Comparison of ENCODE assay signal across 20 cellular contexts in genomic region chr18:27226556-27227075, GRCh38. TPM values are rescaled to one million over a fixed set of nuclear protein-coding genes. Genes with fewer than 3 reads are reported as not detected.
"Had no signal": no experiment of that assay in that cellular context is flagged by ENCODE, and none has a peak within 500 bp of the region (broad histone marks: within the 10 kb centered on the region; RNA-seq: fewer than 3 reads in every experiment).

No MANE protein-coding gene starts in this region.

- H3K36me3 ChIP-seq: cardiac muscle cell, colonic mucosa, esophagus muscularis mucosa, left ventricle myocardium inferior, ovary, upper lobe of right lung had no signal

- H3K4me1 Mint-ChIP-seq: activated B cell treated with CpG ODN at 0.5 μM for 24 hours; activated naive CD8-positive, alpha-beta T cell treated with anti-CD3 and anti-CD28 coated beads, Interleukin-2, amount 50 U/mL, for 24 hours; memory B cell; stimulated activated naive CD8-positive, alpha-beta T cell treated with anti-CD3 and anti-CD28 coated beads, Interleukin-15, amount 100 ng/mL, for 72 hours; T-helper 17 cell had no signal

- H3K4me3 Mint-ChIP-seq: activated B cell treated with CpG ODN at 0.5 μM for 24 hours; activated naive CD8-positive, alpha-beta T cell treated with anti-CD3 and anti-CD28 coated beads, Interleukin-2, amount 50 U/mL, for 24 hours; memory B cell; nephron progenitor cell; stimulated activated naive CD8-positive, alpha-beta T cell treated with anti-CD3 and anti-CD28 coated beads, Interleukin-15, amount 100 ng/mL, for 72 hours; T-helper 17 cell had no signal

- H3K9me3 Mint-ChIP-seq: activated B cell treated with CpG ODN at 0.5 μM for 24 hours, nephron progenitor cell had no signal

- H3K27me3 ChIP-seq: cardiac muscle cell, colonic mucosa, esophagus muscularis mucosa, hepatocyte, ovary, upper lobe of right lung had no signal

- H3K27ac Mint-ChIP-seq: activated B cell treated with CpG ODN at 0.5 μM for 24 hours; activated naive CD8-positive, alpha-beta T cell treated with anti-CD3 and anti-CD28 coated beads, Interleukin-2, amount 50 U/mL, for 24 hours; memory B cell; nephron progenitor cell; stimulated activated naive CD8-positive, alpha-beta T cell treated with anti-CD3 and anti-CD28 coated beads, Interleukin-15, amount 100 ng/mL, for 72 hours; T-helper 17 cell had no signal

- H3K36me3 Mint-ChIP-seq: memory B cell had no signal

- H3K4me3 ChIP-seq: cardiac muscle cell, colonic mucosa, esophagus muscularis mucosa, hepatocyte, left ventricle myocardium inferior, ovary, upper lobe of right lung had no signal

- H3K4me2 ChIP-seq: hepatocyte had no signal

- H3K9me3 ChIP-seq: colonic mucosa, esophagus muscularis mucosa, left ventricle myocardium inferior, ovary, upper lobe of right lung had no signal

- H3K79me2 ChIP-seq: hepatocyte had no signal

- H2AFZ ChIP-seq: hepatocyte had no signal

- H3K27me3 Mint-ChIP-seq: activated B cell treated with CpG ODN at 0.5 μM for 24 hours; activated naive CD8-positive, alpha-beta T cell treated with anti-CD3 and anti-CD28 coated beads, Interleukin-2, amount 50 U/mL, for 24 hours; memory B cell; stimulated activated naive CD8-positive, alpha-beta T cell treated with anti-CD3 and anti-CD28 coated beads, Interleukin-15, amount 100 ng/mL, for 72 hours; T-helper 17 cell had no signal

- DNase-seq: activated B cell treated with CpG ODN at 0.5 μM for 24 hours; activated CD4-positive, alpha-beta T cell treated with anti-CD3 and anti-CD28 coated beads for 48 hours; activated CD8-positive, alpha-beta memory T cell treated with anti-CD3 and anti-CD28 coated beads, Interleukin-2, amount 50 U/mL, for 48 hours; activated naive CD4-positive, alpha-beta T cell treated with Interleukin-2 at 50 U/mL for 16 hours; activated naive CD8-positive, alpha-beta T cell treated with anti-CD3 and anti-CD28 coated beads, Interleukin-2, amount 50 U/mL, for 24 hours; aorta; colonic mucosa; left ventricle myocardium inferior; nephron progenitor cell; ovary; stimulated activated CD4-positive, alpha-beta T cell treated with anti-CD3 and anti-CD28 coated beads, Interleukin-1b, Interleukin-23, amount 100 ng/mL, for 48 hours; stimulated activated naive CD8-positive, alpha-beta T cell treated with anti-CD3 and anti-CD28 coated beads, Interleukin-15, amount 100 ng/mL, for 72 hours; T-helper 17 cell; upper lobe of right lung had no signal

- H3K4me1 ChIP-seq: colonic mucosa, esophagus muscularis mucosa, left ventricle myocardium inferior, upper lobe of right lung had no signal

- H3K27ac ChIP-seq: cardiac muscle cell, colonic mucosa, esophagus muscularis mucosa, hepatocyte, left ventricle myocardium inferior, ovary, upper lobe of right lung had no signal

RNA-seq across cellular contexts. Expression of gene CHST9, which starts 41.5 kb away (rescaled TPM):
- total RNA-seq: activated B cell treated with CpG ODN at 0.5 μM for 24 hours, glomerular endothelial cell, pulmonary artery endothelial cell, T-helper 17 cell had no signal
